Comparison of ENCODE assay signal across 14 cellular contexts in genomic region chr9:122131401-122131921, GRCh38. TPM values are rescaled to one million over a fixed set of nuclear protein-coding genes. Genes with fewer than 3 reads are reported as not detected.
A peak's percentile ranks its signal among the peaks of the same experiment; 100 is the strongest.
DNase-seq lines count a peak whose midpoint lies in the region; ATAC-seq, FAIRE-seq and TF ChIP-seq lines count a peak whose summit lies in the region.
"Had no signal": no experiment of that assay in that cellular context is flagged by ENCODE, and none has a peak within 500 bp of the region (broad histone marks: within the 10 kb centered on the region; RNA-seq: fewer than 3 reads in every experiment).

No MANE protein-coding gene starts in this region.

- ATAC-seq in HepG2 = no peak; the same call in 2 of the 3 replicates
- ATAC-seq: sciatic nerve had no signal

- no peak for TF ChIP-seq CTCF in endothelial cell (IDR thresholded peaks at IDR 0.05; ENCODE audit: unreplicated experiment)
- no peak for TF ChIP-seq CTCF in HepG2 (CRISPR knock-in tag; IDR thresholded peaks at IDR 0.05)

- TF ChIP-seq RAD21 in HepG2 (CRISPR knock-in tag; IDR thresholded peaks at IDR 0.05) = no peak

- no peak overlapping the region for H3K9ac ChIP-seq in HepG2 (ENCODE audit: insufficient read depth, low read depth, low read length)

- H3K4me1 Mint-ChIP-seq in endothelial cell (ENCODE audit: unreplicated experiment) = peaks cover 33% of the 10 kb centered on the region

- H2AFZ ChIP-seq in HepG2 (ENCODE audit: low read length) = no peak overlapping the region

- POLR2A ChIA-PET in HepG2 (lab: Yijun Ruan, JAX) = no interaction called here

- no TSS peak for BruUV-seq in HepG2 (replicated peaks; lab: Mats Ljungman, UMichigan)

- no peaks in the 10 kb centered on the region for H4K20me1 ChIP-seq in HepG2 (ENCODE audit: insufficient read depth, low read length)

- TF ChIP-seq EP300 in HepG2 (IDR thresholded peaks at IDR 0.05; ENCODE audit: low read depth in 2 of 2, low read length in 2 of 2) = no peak
- no peak for TF ChIP-seq EP300 in HepG2 (CRISPR knock-in tag; IDR thresholded peaks at IDR 0.05; ENCODE audit: borderline replicate concordance)

- peaks cover 36% of the 10 kb centered on the region for H3K4me1 ChIP-seq in HepG2 (ENCODE audit: insufficient read depth, low read length)

- H3K27me3 ChIP-seq in HepG2 (ENCODE audit: control insufficient read depth in 1 of 2, insufficient read depth in 2 of 2, low read length in 2 of 2) = peaks cover 0 to 15% of the 10 kb centered on the region in 2 experiments; a peak in 1 of 5 replicates

- H3K4me2 ChIP-seq in HepG2 (ENCODE audit: low read depth, low read length) = peak overlapping the region; percentile 16; the same call in 1 of the 2 replicates

- 44% methylated on average over 13 of the region's 21 CpGs for WGBS in HepG2 (ENCODE audit: low lambda C conversion rate)

- H3K9me3 Mint-ChIP-seq in endothelial cell (ENCODE audit: unreplicated experiment) = no peaks in the 10 kb centered on the region
- H3K9me3 Mint-ChIP-seq: activated naive CD8-positive, alpha-beta T cell treated with anti-CD3 and anti-CD28 coated beads for 36 hours had no signal

- H3K4me3 Mint-ChIP-seq in endothelial cell (ENCODE audit: unreplicated experiment) = no peak overlapping the region
- H3K4me3 Mint-ChIP-seq: activated naive CD8-positive, alpha-beta T cell treated with anti-CD3 and anti-CD28 coated beads for 36 hours had no signal

- TF ChIP-seq POLR2A in HepG2 (IDR thresholded peaks at IDR 0.05; ENCODE audit: insufficient read depth in 1 of 2, low read depth in 2 of 2, low read length in 2 of 2) = no peak

- CTCF ChIA-PET in HepG2 (lab: Yijun Ruan, JAX; ENCODE audit: low intra/inter-chr PET ratio, low total read pairs) = no interaction called here

- DNase-seq in ELF-1 (ENCODE audit: low read depth, low spot score) (peak; percentile 81), NCI-H2171 (lab: John Stamatoyannopoulos, UW) (peak; percentile 39), endothelial cell (ENCODE audit: low spot score) (peak; percentile 62), HepG2 (ENCODE audit: low spot score) (no peak), hepatic stellate cell (ENCODE audit: low spot score) (no peak), NCI-H2029 (lab: John Stamatoyannopoulos, UW) (no peak), HPDE6-E6E7 (ENCODE audit: extremely low spot score) (no peak)
- DNase-seq in activated naive CD4-positive, alpha-beta T cell treated with anti-CD3 and anti-CD28 coated beads, Interleukin-2, amount 50 U/mL, for 16 hours = no peak
- DNase-seq: activated naive CD8-positive, alpha-beta T cell treated with anti-CD3 and anti-CD28 coated beads for 36 hours; AML-193; HCEC 1CT had no signal

- intact Hi-C loops in HepG2 (cut with micrococcal nuclease; ENCODE audit: unreplicated experiment) = no loop called here

- H3K27me3 Mint-ChIP-seq in endothelial cell (ENCODE audit: unreplicated experiment) = peaks cover 15% of the 10 kb centered on the region

- H3K9me3 ChIP-seq in HepG2 (ENCODE audit: low read length) = no peaks in the 10 kb centered on the region

- H3K27ac Mint-ChIP-seq in endothelial cell (ENCODE audit: unreplicated experiment) = no peak overlapping the region
- H3K27ac Mint-ChIP-seq: activated naive CD8-positive, alpha-beta T cell treated with anti-CD3 and anti-CD28 coated beads for 36 hours had no signal

- H3K4me3 ChIP-seq in HepG2 (replicated peaks in 1 of 3; ENCODE audit: insufficient read depth in 1 of 3, low read depth in 2 of 3, low read length in 3 of 3) = no peak overlapping the region; a peak in 1 of 6 replicates

- in situ Hi-C loops in HepG2 (cut with HindIII; ENCODE audit: extremely low pct_ligation_motif_present, low pct_unique_long_range_greater_than_20kb) = no loop called here

- no peak overlapping the region for H3K27ac ChIP-seq in HepG2 (ENCODE audit: extremely low read length, insufficient read depth, low read length)

- no peaks in the 10 kb centered on the region for H3K36me3 Mint-ChIP-seq in endothelial cell (ENCODE audit: low read depth, unreplicated experiment)
- H3K36me3 Mint-ChIP-seq: activated naive CD8-positive, alpha-beta T cell treated with anti-CD3 and anti-CD28 coated beads for 36 hours had no signal

- H3K79me2 ChIP-seq in HepG2 (ENCODE audit: insufficient read depth, low read length) = no peaks in the 10 kb centered on the region

- no peaks in the 10 kb centered on the region for H3K36me3 ChIP-seq in HepG2 (replicated peaks in 1 of 2; ENCODE audit: control insufficient read depth in 1 of 2, insufficient read depth in 2 of 2, low read length in 2 of 2)

- no peak for FAIRE-seq in HepG2 (lab: Jason Lieb, UNC)
- FAIRE-seq: islet of Langerhans had no signal

RNA-seq across cellular contexts. Expression of gene NDUFA8, which starts 28.1 kb away (rescaled TPM):
- total RNA-seq in endothelial cell (ENCODE audit: unreplicated experiment) (45.2 TPM), HepG2 (2016; rRNA removed; fragmentation: Illumina TruSeq; extraction: Trizol) (71.7 and 112 TPM in 2 replicates)
- total RNA-seq in HepG2 (2016; cell fraction: cytosol; rRNA removed; fragmentation: Illumina TruSeq; extraction: Trizol; ENCODE audit: low read depth) = 24.0 and 28.2 TPM in 2 replicates
- 77.1 and 98.9 TPM in 2 replicates for total RNA-seq in HepG2 (2016; cell fraction: insoluble cytoplasmic fraction; rRNA removed; fragmentation: Illumina TruSeq; extraction: Trizol)
- total RNA-seq in HepG2 (2016; cell fraction: membrane; rRNA removed; fragmentation: Illumina TruSeq; extraction: Trizol) = 33.8 and 34.5 TPM in 2 replicates
- total RNA-seq in HepG2 (2016; cell fraction: nucleus; rRNA removed; fragmentation: Illumina TruSeq; extraction: Trizol) = 26.2 and 29.8 TPM in 2 replicates
- polyA plus RNA-seq in HepG2 (2011; rRNA removed) = 57.7 and 68.6 TPM in 2 replicates
- polyA plus RNA-seq in HepG2 (2011; cell fraction: cytosol; rRNA removed) = 66.4 and 77.0 TPM in 2 replicates
- polyA plus RNA-seq in HepG2 (2011; cell fraction: nucleus; rRNA removed) = 14.6 and 17.0 TPM in 2 replicates
- polyA plus RNA-seq in HepG2 (2012) = 57.2 and 70.1 TPM in 2 replicates
- polyA plus RNA-seq in HepG2 (2016; cell fraction: cytosol; fragmentation: Illumina TruSeq; extraction: Trizol; ENCODE audit: low read depth) = 37.6 and 46.4 TPM in 2 replicates
- polyA plus RNA-seq in HepG2 (2016; cell fraction: insoluble cytoplasmic fraction; fragmentation: Illumina TruSeq; extraction: Trizol; ENCODE audit: low read depth) = 144 and 158 TPM in 2 replicates
- 38.1 and 41.4 TPM in 2 replicates for polyA plus RNA-seq in HepG2 (2016; cell fraction: membrane; fragmentation: Illumina TruSeq; extraction: Trizol; ENCODE audit: low read depth)
- 63.9 and 64.9 TPM in 2 replicates for polyA plus RNA-seq in HepG2 (2016; cell fraction: nucleus; fragmentation: Illumina TruSeq; extraction: Trizol; ENCODE audit: insufficient read depth, low read depth)
- polyA minus RNA-seq in HepG2 (2011; rRNA and poly(A)+ RNA removed; ENCODE audit: low replicate concordance) = 32.8 and 96.4 TPM in 2 replicates
- 26.3 and 30.2 TPM in 2 replicates for polyA minus RNA-seq in HepG2 (2011; cell fraction: cytosol; rRNA and poly(A)+ RNA removed)
- 9.5 and 12.1 TPM in 2 replicates for polyA minus RNA-seq in HepG2 (2011; cell fraction: nucleus; rRNA and poly(A)+ RNA removed)

RNA-seq across cellular contexts. Expression of gene MORN5, which starts 28.2 kb away (rescaled TPM):
- 0.64 TPM for total RNA-seq in endothelial cell (ENCODE audit: unreplicated experiment)
- not detected in 2 replicates for total RNA-seq in HepG2 (2016; rRNA removed; fragmentation: Illumina TruSeq; extraction: Trizol)
- not detected in 2 replicates for total RNA-seq in HepG2 (2016; cell fraction: cytosol; rRNA removed; fragmentation: Illumina TruSeq; extraction: Trizol; ENCODE audit: low read depth)
- total RNA-seq in HepG2 (2016; cell fraction: insoluble cytoplasmic fraction; rRNA removed; fragmentation: Illumina TruSeq; extraction: Trizol) = not detected in 2 replicates
- not detected in 2 replicates for total RNA-seq in HepG2 (2016; cell fraction: membrane; rRNA removed; fragmentation: Illumina TruSeq; extraction: Trizol)
- total RNA-seq in HepG2 (2016; cell fraction: nucleus; rRNA removed; fragmentation: Illumina TruSeq; extraction: Trizol) = not detected in 2 replicates
- polyA plus RNA-seq in HepG2 (2011; rRNA removed) = not detected in 2 replicates
- not detected in 2 replicates for polyA plus RNA-seq in HepG2 (2011; cell fraction: cytosol; rRNA removed)
- not detected in 2 replicates for polyA plus RNA-seq in HepG2 (2011; cell fraction: nucleus; rRNA removed)
- polyA plus RNA-seq in HepG2 (2012) = not detected in 2 replicates
- not detected in 2 replicates for polyA plus RNA-seq in HepG2 (2016; cell fraction: cytosol; fragmentation: Illumina TruSeq; extraction: Trizol; ENCODE audit: low read depth)
- polyA plus RNA-seq in HepG2 (2016; cell fraction: insoluble cytoplasmic fraction; fragmentation: Illumina TruSeq; extraction: Trizol; ENCODE audit: low read depth) = not detected in 2 replicates
- polyA plus RNA-seq in HepG2 (2016; cell fraction: membrane; fragmentation: Illumina TruSeq; extraction: Trizol; ENCODE audit: low read depth) = not detected in 2 replicates
- not detected in 2 replicates for polyA plus RNA-seq in HepG2 (2016; cell fraction: nucleus; fragmentation: Illumina TruSeq; extraction: Trizol; ENCODE audit: insufficient read depth, low read depth)
- polyA minus RNA-seq in HepG2 (2011; rRNA and poly(A)+ RNA removed; ENCODE audit: low replicate concordance) = not detected in 2 replicates
- polyA minus RNA-seq in HepG2 (2011; cell fraction: cytosol; rRNA and poly(A)+ RNA removed) = not detected in 2 replicates
- polyA minus RNA-seq in HepG2 (2011; cell fraction: nucleus; rRNA and poly(A)+ RNA removed) = not detected in 2 replicates
- total RNA-seq: activated naive CD8-positive, alpha-beta T cell treated with anti-CD3 and anti-CD28 coated beads for 36 hours; myocyte; sciatic nerve had no signal

RNA-seq across cellular contexts. Expression of gene TTLL11, which starts 38.4 kb away (rescaled TPM):
- total RNA-seq in endothelial cell (ENCODE audit: unreplicated experiment) = 4.0 TPM
- total RNA-seq in HepG2 (2016; rRNA removed; fragmentation: Illumina TruSeq; extraction: Trizol) = 3.1 and 4.5 TPM in 2 replicates
- 4.2 and 4.4 TPM in 2 replicates for total RNA-seq in HepG2 (2016; cell fraction: cytosol; rRNA removed; fragmentation: Illumina TruSeq; extraction: Trizol; ENCODE audit: low read depth)
- 3.2 and 4.0 TPM in 2 replicates for total RNA-seq in HepG2 (2016; cell fraction: insoluble cytoplasmic fraction; rRNA removed; fragmentation: Illumina TruSeq; extraction: Trizol)
- 8.0 and 8.2 TPM in 2 replicates for total RNA-seq in HepG2 (2016; cell fraction: membrane; rRNA removed; fragmentation: Illumina TruSeq; extraction: Trizol)
- total RNA-seq in HepG2 (2016; cell fraction: nucleus; rRNA removed; fragmentation: Illumina TruSeq; extraction: Trizol) = 3.4 and 4.1 TPM in 2 replicates
- 5.2 and 6.4 TPM in 2 replicates for polyA plus RNA-seq in HepG2 (2011; rRNA removed)
- 4.2 and 5.3 TPM in 2 replicates for polyA plus RNA-seq in HepG2 (2011; cell fraction: cytosol; rRNA removed)
- polyA plus RNA-seq in HepG2 (2011; cell fraction: nucleus; rRNA removed) = 2.5 and 3.8 TPM in 2 replicates
- 3.5 and 4.2 TPM in 2 replicates for polyA plus RNA-seq in HepG2 (2012)
- 4.5 and 4.7 TPM in 2 replicates for polyA plus RNA-seq in HepG2 (2016; cell fraction: cytosol; fragmentation: Illumina TruSeq; extraction: Trizol; ENCODE audit: low read depth)
- polyA plus RNA-seq in HepG2 (2016; cell fraction: insoluble cytoplasmic fraction; fragmentation: Illumina TruSeq; extraction: Trizol; ENCODE audit: low read depth) = 4.7 and 6.7 TPM in 2 replicates
- polyA plus RNA-seq in HepG2 (2016; cell fraction: membrane; fragmentation: Illumina TruSeq; extraction: Trizol; ENCODE audit: low read depth) = 6.6 and 8.0 TPM in 2 replicates
- 4.7 and 5.7 TPM in 2 replicates for polyA plus RNA-seq in HepG2 (2016; cell fraction: nucleus; fragmentation: Illumina TruSeq; extraction: Trizol; ENCODE audit: insufficient read depth, low read depth)
- 3.5 and 6.7 TPM in 2 replicates for polyA minus RNA-seq in HepG2 (2011; rRNA and poly(A)+ RNA removed; ENCODE audit: low replicate concordance)
- 2.0 and 2.5 TPM in 2 replicates for polyA minus RNA-seq in HepG2 (2011; cell fraction: cytosol; rRNA and poly(A)+ RNA removed)
- polyA minus RNA-seq in HepG2 (2011; cell fraction: nucleus; rRNA and poly(A)+ RNA removed) = 3.3 and 5.3 TPM in 2 replicates

Comparison
In these comparisons a context has a peak if more than half of its experiments do, and no peak if none do; other contexts are left out.
1. DNase-seq: peak in ELF-1 (single experiment), NCI-H2171 (single experiment) and endothelial cell (single experiment); none in HepG2 (single experiment), activated naive CD4-positive, alpha-beta T cell treated with anti-CD3 and anti-CD28 coated beads, Interleukin-2, amount 50 U/mL, for 16 hours (single experiment), hepatic stellate cell (single experiment), NCI-H2029 (single experiment) and HPDE6-E6E7 (single experiment).